Comparison of ENCODE assay signal across 17 cellular contexts in the genomic region with DNA sequence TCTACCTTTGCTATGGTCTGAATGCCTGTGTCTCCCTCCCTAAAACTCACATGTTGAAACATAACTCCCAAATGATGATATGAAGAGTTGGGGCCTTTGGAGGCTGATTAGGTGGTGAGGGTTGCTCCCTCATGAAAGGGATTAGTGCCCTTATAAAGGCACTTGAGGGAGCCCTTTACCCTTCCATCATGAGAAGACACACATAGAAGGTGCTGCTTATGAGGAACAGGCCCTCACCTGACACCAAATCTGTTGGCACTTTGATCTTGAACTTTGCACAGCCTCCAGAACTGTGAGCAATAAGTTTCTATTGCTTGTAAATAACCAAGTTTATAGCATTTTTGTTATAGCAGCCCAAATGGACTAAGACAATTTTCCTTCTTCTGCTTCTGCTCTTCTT.
DNase-seq lines count a peak whose midpoint lies in the region; ATAC-seq and TF ChIP-seq lines count a peak whose summit lies in the region.
"Had no signal": no experiment of that assay in that cellular context is flagged by ENCODE, and none has a peak within 500 bp of the region (broad histone marks: within the 10 kb centered on the region; RNA-seq: fewer than 3 reads in every experiment).

No MANE protein-coding gene starts in this region.

- no peak overlapping the region for H2BK12ac ChIP-seq in H9 (ENCODE audit: insufficient read length, low read depth, low read length)

- intact Hi-C loops in mucosa of descending colon (cut with DNase I, micrococcal nuclease), result no loop called here

- no peaks in the 10 kb centered on the region for H3K23me2 ChIP-seq in H9 (ENCODE audit: insufficient read length, low read depth, low read length, poor library complexity, severe bottlenecking)

- no peak overlapping the region for H3K4me3 ChIP-seq in mucosa of descending colon

- peak; percentile 16 for ATAC-seq in foreskin keratinocyte
- peak; percentile 85 for ATAC-seq in mucosa of descending colon
- ATAC-seq in HG03108 (IDR thresholded peaks at IDR 0.05; ENCODE audit: unreplicated experiment), result no peak
- ATAC-seq in omental fat pad (ENCODE audit: low FRiP score), result no peak
- ATAC-seq in GM21390 (IDR thresholded peaks at IDR 0.05; ENCODE audit: unreplicated experiment), result no peak

- no peak overlapping the region for H2AFZ ChIP-seq in H9 (ENCODE audit: low read length)

- no peaks in the 10 kb centered on the region for H3K79me1 ChIP-seq in H9 (ENCODE audit: insufficient read depth, low read depth, low read length, poor library complexity, severe bottlenecking)

- H4K91ac ChIP-seq in H9 (ENCODE audit: insufficient read length, low read depth, low read length), result no peak overlapping the region

- no peak overlapping the region for H3K14ac ChIP-seq in H9 (ENCODE audit: insufficient read depth, low read length)

- no peak overlapping the region for H3K4ac ChIP-seq in H9 (ENCODE audit: low read depth, low read length)

- no peaks in the 10 kb centered on the region for H3K4me1 ChIP-seq in H9 (ENCODE audit: insufficient read depth, low read length)
- no peaks in the 10 kb centered on the region for H3K4me1 ChIP-seq in foreskin keratinocyte
- H3K4me1 ChIP-seq in mucosa of descending colon (ENCODE audit: low read depth), result no peaks in the 10 kb centered on the region

- no peaks in the 10 kb centered on the region for H3K9me3 ChIP-seq in H9 (ENCODE audit: control insufficient read depth, low read depth, low read length)
- no peaks in the 10 kb centered on the region for H3K9me3 ChIP-seq in mucosa of descending colon

- no peak for DNase-seq in H9
- peak; percentile 11 for DNase-seq in SW480 (ENCODE audit: low spot score)
- peak in 1 of 2 donors; percentile 9 for DNase-seq in foreskin keratinocyte
- peak in 1 of 3 donors; percentile 4 for DNase-seq in mucosa of descending colon
- no peak for DNase-seq in omental fat pad (ENCODE audit: low spot score)
- DNase-seq: ACHN, AML-193, COR-L47, DMS79, Karpas-422, NCI-H187, NCI-H345, NCI-H526, SHP77 treated with DMSO at 0.1 percent for 48 hours had no signal

- H3K27me3 ChIP-seq in H9 (ENCODE audit: insufficient read depth, low read length) (no peaks in the 10 kb centered on the region; the same call in none of the 2 replicates), foreskin keratinocyte (no peaks in the 10 kb centered on the region)

- peaks cover 11% of the 10 kb centered on the region in 2 experiments for H3K4me1 Mint-ChIP-seq in H9
- H3K4me1 Mint-ChIP-seq: CD14-positive monocyte had no signal

- no peak overlapping the region for H3K4me2 ChIP-seq in H9 (ENCODE audit: insufficient read depth, insufficient read length, low read length)

- no peak overlapping the region for H3K18ac ChIP-seq in H9 (ENCODE audit: insufficient read length, low read depth, low read length)

- H2BK5ac ChIP-seq in H9 (ENCODE audit: insufficient read length, low read length), result no peak overlapping the region

- H3K23ac ChIP-seq in H9 (ENCODE audit: insufficient read length, low read depth, low read length), result no peak overlapping the region

- H2BK20ac ChIP-seq in H9 (ENCODE audit: low read depth, low read length, poor library complexity, severe bottlenecking), result no peak overlapping the region

- H2BK15ac ChIP-seq in H9 (ENCODE audit: low read depth, low read length), result no peak overlapping the region

- no peak overlapping the region for H3K56ac ChIP-seq in H9 (ENCODE audit: insufficient read length, low read depth, low read length)

- H3K36me3 ChIP-seq in mucosa of descending colon (ENCODE audit: low read depth), result no peaks in the 10 kb centered on the region

- no peak overlapping the region for H4K5ac ChIP-seq in H9 (ENCODE audit: insufficient read length, low read depth, low read length)

- TF ChIP-seq CTCF in H9 (conservative IDR thresholded peaks at IDR 0.05) (peak; percentile 30; the same call in 2 of the 3 replicates), foreskin keratinocyte (conservative IDR thresholded peaks at IDR 0.05) (peak; percentile 48), mucosa of descending colon (IDR thresholded peaks at IDR 0.05) (no peak), omental fat pad (IDR thresholded peaks at IDR 0.05) (no peak)

- no peak overlapping the region for H2AK5ac ChIP-seq in H9 (ENCODE audit: insufficient read length, low read length)

- H3K27me3 Mint-ChIP-seq in H9 (ENCODE audit: low read depth), result no peaks in the 10 kb centered on the region

- H3K36me3 Mint-ChIP-seq in H9 (ENCODE audit: insufficient read depth in 1 of 3, low read depth in 3 of 3), result no peaks in the 10 kb centered on the region
- H3K36me3 Mint-ChIP-seq: CD14-positive monocyte had no signal

- H3T11ph ChIP-seq in H9 (ENCODE audit: low read length), result no peak overlapping the region

- no peaks in the 10 kb centered on the region for H3K9me3 Mint-ChIP-seq in H9

- no peaks in the 10 kb centered on the region for H4K20me1 ChIP-seq in H9 (ENCODE audit: control insufficient read depth, insufficient read depth, insufficient read length)

- no peak overlapping the region for H3K27ac ChIP-seq in H9 (ENCODE audit: insufficient read length, low read depth, low read length)
- no peak overlapping the region for H3K27ac ChIP-seq in foreskin keratinocyte

- no peak overlapping the region for H4K8ac ChIP-seq in H9 (replicated peaks; ENCODE audit: insufficient read length, low read depth, low read length)

- H2BK120ac ChIP-seq in H9 (ENCODE audit: low read depth, low read length, poor library complexity, severe bottlenecking), result no peak overlapping the region

- H3K27ac Mint-ChIP-seq in H9, result no peak overlapping the region
- H3K27ac Mint-ChIP-seq: CD14-positive monocyte had no signal

- H3K4me3 Mint-ChIP-seq in H9, result no peak overlapping the region
- H3K4me3 Mint-ChIP-seq: CD14-positive monocyte had no signal

- no peak overlapping the region for H3K9ac ChIP-seq in H9 (ENCODE audit: extremely low read depth, insufficient read length, low read length)

- no peaks in the 10 kb centered on the region for H3K79me2 ChIP-seq in H9 (ENCODE audit: insufficient read depth, low read length)

Comparison
In these comparisons a context has a peak if more than half of its experiments do, and no peak if none do; other contexts are left out.
1. CTCF ChIP-seq: peak in H9 (single experiment) and foreskin keratinocyte (single experiment); none in mucosa of descending colon (single experiment) and omental fat pad (0 of 3).
2. ATAC-seq: peak in foreskin keratinocyte (single experiment) and mucosa of descending colon (single experiment); none in HG03108 (single experiment), omental fat pad (single experiment) and GM21390 (single experiment).